18 cellular contexts compared by ENCODE assay signal in the genomic region with DNA sequence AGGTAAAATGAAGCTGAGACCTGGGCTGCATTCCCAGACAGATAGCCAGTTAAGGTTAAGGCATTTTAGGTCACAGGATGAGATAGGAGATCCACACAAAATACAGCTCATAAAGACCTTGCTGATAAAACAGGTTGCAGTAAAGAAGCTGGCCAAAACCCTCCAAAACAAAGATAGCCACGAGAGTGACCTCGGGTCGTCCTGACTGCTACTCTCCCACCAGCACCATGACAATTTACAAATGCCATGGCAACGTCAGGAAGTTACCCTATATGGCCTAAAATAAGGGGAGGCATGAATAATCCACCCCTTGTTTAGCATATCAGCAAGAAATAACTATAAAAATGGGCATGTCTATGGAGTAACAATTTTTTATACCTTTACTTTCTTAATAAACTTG. TPM values are rescaled to one million over a fixed set of nuclear protein-coding genes. Genes with fewer than 3 reads are reported as not detected.
"Had no signal": no experiment of that assay in that cellular context is flagged by ENCODE, and none has a peak within 500 bp of the region (broad histone marks: within the 10 kb centered on the region; RNA-seq: fewer than 3 reads in every experiment).

No MANE protein-coding gene starts in this region.

RNA-seq across cellular contexts. Expression of a gene that starts 6.3 kb away (rescaled TPM):
- total RNA-seq: activated B cell treated with CpG ODN at 0.5 μM for 24 hours; activated CD4-positive, alpha-beta memory T cell treated with anti-CD3 and anti-CD28 coated beads for 36 hours; activated CD4-positive, alpha-beta T cell treated with anti-CD3 and anti-CD28 coated beads, Interleukin-2, amount 10 ng/mL, durations not matched to agents 24 days and 14 days; activated CD8-positive, alpha-beta memory T cell treated with anti-CD3 and anti-CD28 coated beads for 36 hours; activated CD8-positive, alpha-beta T cell treated with anti-CD3 and anti-CD28 coated beads for 36 hours; activated naive CD4-positive, alpha-beta T cell treated with anti-CD3 and anti-CD28 coated beads for 36 hours; activated naive CD4-positive, alpha-beta T cell treated with anti-CD3 and anti-CD28 coated beads, Interleukin-2, amount 50 U/mL, for 72 hours; activated naive CD8-positive, alpha-beta T cell treated with anti-CD3 and anti-CD28 coated beads for 36 hours; activated T-cell treated with anti-CD3 and anti-CD28 coated beads, Interleukin-2, amount 50 U/mL, for 72 hours; activated T-helper 1 cell treated with anti-CD3 and anti-CD28 coated beads, Interleukin-12 subunit alpha, Interleukin-12 subunit beta, Interleukin-2, Interleukin-4 antibody, amounts not matched to agents 30 ng/mL and 10 ng/mL and 1 ng/mL, durations not matched to agents 14 hours and 24 hours and 36 hours; activated T-helper 17 cell treated with anti-CD3 and anti-CD28 coated beads, Interleukin-2, amount 50 U/mL, for 72 hours; ascending aorta; breast epithelium; cardiac septum; cerebellum; T-helper 1 cell treated with Interleukin-12 subunit alpha and Interleukin-12 subunit beta and Interleukin-4 antibody, amounts not matched to agents 30 ng/mL and 1 ng/mL, for 36 hours; T-helper 17 cell; T-helper 2 cell treated with Interferon-gamma antibody and Interleukin-4, amounts not matched to agents 100 ng/mL and 5 ng/mL, for 36 hours had no signal

RNA-seq across cellular contexts. Expression of a gene that starts 30.9 kb away (rescaled TPM):
- total RNA-seq: activated B cell treated with CpG ODN at 0.5 μM for 24 hours; activated CD4-positive, alpha-beta memory T cell treated with anti-CD3 and anti-CD28 coated beads for 36 hours; activated CD4-positive, alpha-beta T cell treated with anti-CD3 and anti-CD28 coated beads, Interleukin-2, amount 10 ng/mL, durations not matched to agents 24 days and 14 days; activated CD8-positive, alpha-beta memory T cell treated with anti-CD3 and anti-CD28 coated beads for 36 hours; activated CD8-positive, alpha-beta T cell treated with anti-CD3 and anti-CD28 coated beads for 36 hours; activated naive CD4-positive, alpha-beta T cell treated with anti-CD3 and anti-CD28 coated beads for 36 hours; activated naive CD4-positive, alpha-beta T cell treated with anti-CD3 and anti-CD28 coated beads, Interleukin-2, amount 50 U/mL, for 72 hours; activated naive CD8-positive, alpha-beta T cell treated with anti-CD3 and anti-CD28 coated beads for 36 hours; activated T-cell treated with anti-CD3 and anti-CD28 coated beads, Interleukin-2, amount 50 U/mL, for 72 hours; activated T-helper 1 cell treated with anti-CD3 and anti-CD28 coated beads, Interleukin-12 subunit alpha, Interleukin-12 subunit beta, Interleukin-2, Interleukin-4 antibody, amounts not matched to agents 30 ng/mL and 10 ng/mL and 1 ng/mL, durations not matched to agents 14 hours and 24 hours and 36 hours; activated T-helper 17 cell treated with anti-CD3 and anti-CD28 coated beads, Interleukin-2, amount 50 U/mL, for 72 hours; ascending aorta; breast epithelium; cardiac septum; cerebellum; T-helper 1 cell treated with Interleukin-12 subunit alpha and Interleukin-12 subunit beta and Interleukin-4 antibody, amounts not matched to agents 30 ng/mL and 1 ng/mL, for 36 hours; T-helper 17 cell; T-helper 2 cell treated with Interferon-gamma antibody and Interleukin-4, amounts not matched to agents 100 ng/mL and 5 ng/mL, for 36 hours had no signal
